In genomic region chrX:110087485-110088356, GRCh38 we compare ENCODE assay signal across 10 cellular contexts.
DNase-seq lines count a peak whose midpoint lies in the region; ATAC-seq and TF ChIP-seq lines count a peak whose summit lies in the region.
"Had no signal": no experiment of that assay in that cellular context is flagged by ENCODE, and none has a peak within 500 bp of the region (broad histone marks: within the 10 kb centered on the region; RNA-seq: fewer than 3 reads in every experiment).

No MANE protein-coding gene starts in this region.

- H3K4me2 ChIP-seq in PC-3 (ENCODE audit: low read length): peak overlapping the region; percentile 88

- peaks cover 7% of the 10 kb centered on the region; the same call in 1 of the 2 replicates for H3K79me2 ChIP-seq in PC-3 (ENCODE audit: low read length)

- no peak overlapping the region for H3K27ac Mint-ChIP-seq in activated CD4-positive, alpha-beta T cell treated with anti-CD3 and anti-CD28 coated beads for 36 hours
- peak overlapping the region; percentile 17 for H3K27ac Mint-ChIP-seq in stimulated activated memory B cell treated with anti-CD40 and anti-IgM and Interleukin-4, amounts not matched to agents 10 μg/mL and 1 μg/mL and 100 μg/mL, for 72 hours

- POLR2A ChIA-PET in activated CD4-positive, alpha-beta T cell treated with anti-CD3 and anti-CD28 coated beads for 36 hours (lab: Charles Lee): no interaction called here
- POLR2A ChIA-PET in PC-3 (lab: Charles Lee; ENCODE audit: unreplicated experiment): interaction anchor here (0.6 kb wide), 1 partner anchor 184 kb away, joined by 4 read pairs; no protein-coding TSS in a partner anchor

- no peaks in the 10 kb centered on the region for H3K27me3 Mint-ChIP-seq in activated CD4-positive, alpha-beta T cell treated with anti-CD3 and anti-CD28 coated beads for 36 hours
- no peaks in the 10 kb centered on the region for H3K27me3 Mint-ChIP-seq in stimulated activated memory B cell treated with anti-CD40 and anti-IgM and Interleukin-4, amounts not matched to agents 10 μg/mL and 1 μg/mL and 100 μg/mL, for 72 hours

- peak; percentile 77 for ATAC-seq in activated CD4-positive, alpha-beta T cell treated with anti-CD3 and anti-CD28 coated beads for 36 hours
- peak; percentile 91 for ATAC-seq in PC-3
- ATAC-seq in stimulated activated memory B cell treated with anti-CD40 and anti-IgM and Interleukin-4, amounts not matched to agents 10 μg/mL and 1 μg/mL and 100 μg/mL, for 72 hours: no peak

- H2AFZ ChIP-seq in PC-3 (ENCODE audit: low read length): no peak overlapping the region

- peak overlapping the region; percentile 94 for H3K9ac ChIP-seq in PC-3 (ENCODE audit: low read length)

- H3K4me3 Mint-ChIP-seq in activated CD4-positive, alpha-beta T cell treated with anti-CD3 and anti-CD28 coated beads for 36 hours: no peak overlapping the region
- H3K4me3 Mint-ChIP-seq in stimulated activated memory B cell treated with anti-CD40 and anti-IgM and Interleukin-4, amounts not matched to agents 10 μg/mL and 1 μg/mL and 100 μg/mL, for 72 hours: no peak overlapping the region

- no peaks in the 10 kb centered on the region for H4K20me1 ChIP-seq in PC-3 (ENCODE audit: low read length)

- CTCF ChIA-PET in activated CD4-positive, alpha-beta T cell treated with anti-CD3 and anti-CD28 coated beads for 36 hours (lab: Charles Lee): no interaction called here
- CTCF ChIA-PET in PC-3 (lab: Charles Lee): no interaction called here

- DNase-seq in activated CD4-positive, alpha-beta T cell treated with anti-CD3 and anti-CD28 coated beads for 36 hours: peak; percentile 18
- DNase-seq in activated CD4-positive, alpha-beta T cell treated with anti-CD3 and anti-CD28 coated beads, Interleukin-2, amount 50 U/mL, for 1 hour: no peak
- DNase-seq in PC-3 (peak; percentile 91), fibroblast of peridontal ligament (ENCODE audit: extremely low read depth) (peak; percentile 90), Ammon's horn (ENCODE audit: low spot score) (no peak), GM19240 (ENCODE audit: insufficient read length, low spot score) (no peak), germinal center (ENCODE audit: low spot score) (no peak)
- DNase-seq: COR-L47, hippocampal formation had no signal

- intact Hi-C loops in activated CD4-positive, alpha-beta T cell treated with anti-CD3 and anti-CD28 coated beads for 36 hours (cut with DNase I, micrococcal nuclease): no loop called here
- intact Hi-C loops in PC-3 (cut with micrococcal nuclease): loop anchor here (1.0 to 5.0 kb wide), 2 partner anchors 83 to 135 kb away; no protein-coding TSS in a partner anchor

- no peaks in the 10 kb centered on the region for H3K27me3 ChIP-seq in PC-3 (ENCODE audit: low read length)

- H3F3A ChIP-seq in PC-3 (ENCODE audit: low read length, unreplicated experiment): peaks cover 14% of the 10 kb centered on the region

- BruUV-seq in PC-3 (replicated peaks; lab: Mats Ljungman, UMichigan): TSS peak; percentile 81

- H3K27ac ChIP-seq in PC-3 (ENCODE audit: low read length): peak overlapping the region; percentile 100

- H3K9me3 ChIP-seq in PC-3 (ENCODE audit: low read length): no peaks in the 10 kb centered on the region

- no peak for TF ChIP-seq CTCF in PC-3 (conservative IDR thresholded peaks at IDR 0.05; ENCODE audit: low read depth, low read length)

- no peaks in the 10 kb centered on the region for H3K36me3 Mint-ChIP-seq in activated CD4-positive, alpha-beta T cell treated with anti-CD3 and anti-CD28 coated beads for 36 hours (ENCODE audit: low read depth)
- no peaks in the 10 kb centered on the region for H3K36me3 Mint-ChIP-seq in stimulated activated memory B cell treated with anti-CD40 and anti-IgM and Interleukin-4, amounts not matched to agents 10 μg/mL and 1 μg/mL and 100 μg/mL, for 72 hours

- no peaks in the 10 kb centered on the region for H3K9me2 ChIP-seq in PC-3 (replicated peaks; ENCODE audit: low read length)

- peaks cover 38% of the 10 kb centered on the region for H3K4me1 ChIP-seq in PC-3 (ENCODE audit: insufficient read depth, low read length)

- no peaks in the 10 kb centered on the region for H3K9me3 Mint-ChIP-seq in activated CD4-positive, alpha-beta T cell treated with anti-CD3 and anti-CD28 coated beads for 36 hours (ENCODE audit: low read depth)
- no peaks in the 10 kb centered on the region for H3K9me3 Mint-ChIP-seq in stimulated activated memory B cell treated with anti-CD40 and anti-IgM and Interleukin-4, amounts not matched to agents 10 μg/mL and 1 μg/mL and 100 μg/mL, for 72 hours

- H3K36me3 ChIP-seq in PC-3 (ENCODE audit: low read depth, low read length): no peaks in the 10 kb centered on the region

- H3K4me3 ChIP-seq in PC-3 (ENCODE audit: low read length): peak overlapping the region; percentile 59

- peaks cover 27% of the 10 kb centered on the region for H3K4me1 Mint-ChIP-seq in activated CD4-positive, alpha-beta T cell treated with anti-CD3 and anti-CD28 coated beads for 36 hours
- H3K4me1 Mint-ChIP-seq in stimulated activated memory B cell treated with anti-CD40 and anti-IgM and Interleukin-4, amounts not matched to agents 10 μg/mL and 1 μg/mL and 100 μg/mL, for 72 hours: peaks cover 31% of the 10 kb centered on the region

Comparison
In these comparisons a context has a peak if more than half of its experiments do, and no peak if none do; other contexts are left out.
1. DNase-seq: peak in activated CD4-positive, alpha-beta T cell treated with anti-CD3 and anti-CD28 coated beads for 36 hours (single experiment), PC-3 (single experiment) and fibroblast of peridontal ligament (single experiment); none in activated CD4-positive, alpha-beta T cell treated with anti-CD3 and anti-CD28 coated beads, Interleukin-2, amount 50 U/mL, for 1 hour (single experiment), Ammon's horn (single experiment), GM19240 (single experiment) and germinal center (single experiment).